Comparison of ENCODE assay signal across 25 cellular contexts in the genomic region with DNA sequence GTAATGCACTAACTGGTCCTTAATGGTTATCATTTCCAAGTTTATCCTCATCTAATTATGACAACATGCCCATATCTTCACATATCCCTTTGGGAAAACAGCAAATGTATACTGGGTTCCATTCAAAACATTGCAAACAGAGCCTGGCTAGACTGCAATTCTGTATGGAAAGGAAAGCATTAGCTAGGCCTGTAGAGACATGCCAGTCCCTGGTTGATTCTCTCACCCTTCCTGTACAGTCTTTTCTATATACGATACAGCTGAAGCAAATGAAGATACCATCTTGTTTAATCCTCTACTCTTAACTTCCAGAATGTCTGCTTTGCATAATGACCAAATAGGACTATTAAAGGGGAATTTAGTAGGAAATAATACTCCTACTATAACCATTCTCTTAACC.
"Had no signal": no experiment of that assay in that cellular context is flagged by ENCODE, and none has a peak within 500 bp of the region (broad histone marks: within the 10 kb centered on the region; RNA-seq: fewer than 3 reads in every experiment).

No MANE protein-coding gene starts in this region.

- H3K36me3 ChIP-seq: ascending aorta, esophagus squamous epithelium, stomach, thyroid gland, upper lobe of left lung, vagina had no signal

- H3K27me3 ChIP-seq: ascending aorta, esophagus squamous epithelium, stomach, thyroid gland, upper lobe of left lung, vagina had no signal

- DNase-seq: activated CD4-positive, alpha-beta memory T cell treated with anti-CD3 and anti-CD28 coated beads for 36 hours; activated CD4-positive, alpha-beta T cell treated with anti-CD3 and anti-CD28 coated beads, Interleukin-2, amount 10 ng/mL, durations not matched to agents 24 days and 14 days; activated CD4-positive, CD25-positive, alpha-beta regulatory T cell treated with anti-CD3 and anti-CD28 coated beads, Interleukin-2, amount 50 U/mL, for 72 hours; activated CD8-positive, alpha-beta memory T cell treated with anti-CD3 and anti-CD28 coated beads, Interleukin-2, amount 50 U/mL, for 4 hours; activated effector memory CD4-positive, alpha-beta T cell treated with anti-CD3 and anti-CD28 coated beads, Interleukin-2, amount 50 U/mL, for 16 hours; activated naive CD4-positive, alpha-beta T cell treated with anti-CD3 and anti-CD28 coated beads, Interleukin-2, amount 10 ng/mL, durations not matched to agents 7 days and 5 days; activated naive CD8-positive, alpha-beta T cell treated with anti-CD3 and anti-CD28 coated beads, Interleukin-2, amount 10 ng/mL, durations not matched to agents 7 days and 5 days; activated T-cell treated with anti-CD3 and anti-CD28 coated beads, Interleukin-2, amount 50 U/mL, for 1 hour; caudate nucleus; cortex of kidney; endodermal cell; esophagus squamous epithelium; left ventricle myocardium superior; posterior cingulate gyrus; right cardiac atrium; stimulated activated CD4-positive, alpha-beta T cell treated with anti-CD3 and anti-CD28 coated beads, Interleukin-15, amount 100 ng/mL, for 24 hours; stimulated activated CD4-positive, alpha-beta T cell treated with anti-CD3 and anti-CD28 coated beads, Interleukin-2, amount 100 ng/mL, for 24 hours; stimulated activated naive B cell treated with anti-CD40 and anti-IgM and Interleukin-4, amounts not matched to agents 10 μg/mL and 1 μg/mL and 100 μg/mL, for 72 hours; stomach; thyroid gland; upper lobe of left lung had no signal

- FAIRE-seq: frontal cortex, islet of Langerhans had no signal

- H3K4me3 ChIP-seq: ascending aorta, esophagus squamous epithelium, stomach, thyroid gland, upper lobe of left lung, vagina had no signal
